In genomic region chr13:39957868-39958676, GRCh38 we compare ENCODE assay signal across 14 cellular contexts.
DNase-seq lines count a peak whose midpoint lies in the region; ATAC-seq and TF ChIP-seq lines count a peak whose summit lies in the region.
"Had no signal": no experiment of that assay in that cellular context is flagged by ENCODE, and none has a peak within 500 bp of the region (broad histone marks: within the 10 kb centered on the region; RNA-seq: fewer than 3 reads in every experiment).

No MANE protein-coding gene starts in this region.

- H4K20me1 ChIP-seq in Loucy (ENCODE audit: insufficient read depth, low read length, poor library complexity, severe bottlenecking): no peaks in the 10 kb centered on the region
- H4K20me1 ChIP-seq: BLaER1 treated with 17β-estradiol and CSF1 and Interleukin-3, amounts not matched to agents 10 nM and 100 nM had no signal

- H3F3A ChIP-seq in Loucy (ENCODE audit: low read depth): no peaks in the 10 kb centered on the region

- peak; percentile 8 for DNase-seq in DMS79 treated with DMSO at 0.1 percent for 48 hours (lab: John Stamatoyannopoulos, UW)
- no peak for DNase-seq in DMS79 (lab: John Stamatoyannopoulos, UW)
- DNase-seq in activated T-helper 1 cell treated with anti-CD3 and anti-CD28 coated beads, Interleukin-12 subunit alpha, Interleukin-12 subunit beta, Interleukin-2, Interleukin-4 antibody, amounts not matched to agents 30 ng/mL and 10 ng/mL and 1 ng/mL, durations not matched to agents 14 hours and 24 hours and 36 hours (ENCODE audit: low spot score): no peak
- DNase-seq in memory B cell (ENCODE audit: low spot score in 2 of 2): no peak
- DNase-seq in superior temporal gyrus (ENCODE audit: extremely low spot score): no peak
- no peak for DNase-seq in stimulated activated CD4-positive, alpha-beta T cell treated with anti-CD3 and anti-CD28 coated beads, Interleukin-4, amount 100 ng/mL, for 4 hours
- DNase-seq: adrenal gland, hypothalamus, NCI-H1694, NCI-H446 treated with DMSO at 0.1 percent for 48 hours had no signal

- no peaks in the 10 kb centered on the region for H3K9me2 ChIP-seq in Loucy (replicated peaks; ENCODE audit: low read depth, low read length)

- H3K9me3 Mint-ChIP-seq in activated T-helper 1 cell treated with anti-CD3 and anti-CD28 coated beads, Interleukin-12 subunit alpha, Interleukin-12 subunit beta, Interleukin-2, Interleukin-4 antibody, amounts not matched to agents 30 ng/mL and 10 ng/mL and 1 ng/mL, durations not matched to agents 14 hours and 24 hours and 36 hours: no peaks in the 10 kb centered on the region
- no peaks in the 10 kb centered on the region for H3K9me3 Mint-ChIP-seq in memory B cell

- H3K27ac Mint-ChIP-seq in activated T-helper 1 cell treated with anti-CD3 and anti-CD28 coated beads, Interleukin-12 subunit alpha, Interleukin-12 subunit beta, Interleukin-2, Interleukin-4 antibody, amounts not matched to agents 30 ng/mL and 10 ng/mL and 1 ng/mL, durations not matched to agents 14 hours and 24 hours and 36 hours: peak overlapping the region; percentile 46
- no peak overlapping the region for H3K27ac Mint-ChIP-seq in memory B cell

- H3K4me3 ChIP-seq in Loucy (ENCODE audit: low read length, poor library complexity, severe bottlenecking): peak overlapping the region; percentile 37
- H3K4me3 ChIP-seq: BLaER1 treated with 17β-estradiol and CSF1 and Interleukin-3, amounts not matched to agents 10 nM and 100 nM; SK-N-MC had no signal

- peaks cover 7% of the 10 kb centered on the region for H3K4me1 ChIP-seq in Loucy (ENCODE audit: insufficient read depth, low read length, poor library complexity, severe bottlenecking)
- H3K4me1 ChIP-seq: adrenal gland had no signal

- no peak overlapping the region for H3K9ac ChIP-seq in Loucy (ENCODE audit: low read depth, low read length, poor library complexity, severe bottlenecking)
- H3K9ac ChIP-seq: BLaER1 treated with 17β-estradiol and CSF1 and Interleukin-3, amounts not matched to agents 10 nM and 100 nM had no signal

- TF ChIP-seq CTCF in Loucy (conservative IDR thresholded peaks at IDR 0.05; ENCODE audit: low read length): no peak

- H3K27me3 Mint-ChIP-seq in activated T-helper 1 cell treated with anti-CD3 and anti-CD28 coated beads, Interleukin-12 subunit alpha, Interleukin-12 subunit beta, Interleukin-2, Interleukin-4 antibody, amounts not matched to agents 30 ng/mL and 10 ng/mL and 1 ng/mL, durations not matched to agents 14 hours and 24 hours and 36 hours (ENCODE audit: insufficient read depth): peaks cover 5% of the 10 kb centered on the region
- no peaks in the 10 kb centered on the region for H3K27me3 Mint-ChIP-seq in memory B cell

- peak overlapping the region; percentile 60 for H3K4me2 ChIP-seq in Loucy (ENCODE audit: low read depth, low read length, poor library complexity, severe bottlenecking)

- H3K36me3 Mint-ChIP-seq in activated T-helper 1 cell treated with anti-CD3 and anti-CD28 coated beads, Interleukin-12 subunit alpha, Interleukin-12 subunit beta, Interleukin-2, Interleukin-4 antibody, amounts not matched to agents 30 ng/mL and 10 ng/mL and 1 ng/mL, durations not matched to agents 14 hours and 24 hours and 36 hours (ENCODE audit: low read depth): peaks cover 4% of the 10 kb centered on the region
- no peaks in the 10 kb centered on the region for H3K36me3 Mint-ChIP-seq in memory B cell

- H3K36me3 ChIP-seq in Loucy (ENCODE audit: insufficient read depth, low read length): no peaks in the 10 kb centered on the region
- H3K36me3 ChIP-seq: adrenal gland; BLaER1 treated with 17β-estradiol and CSF1 and Interleukin-3, amounts not matched to agents 10 nM and 100 nM had no signal

- no peaks in the 10 kb centered on the region for H3K27me3 ChIP-seq in Loucy (ENCODE audit: insufficient read depth, low read length, poor library complexity, severe bottlenecking)
- H3K27me3 ChIP-seq: adrenal gland; BLaER1 treated with 17β-estradiol and CSF1 and Interleukin-3, amounts not matched to agents 10 nM and 100 nM had no signal

- ATAC-seq in memory B cell (ENCODE audit: low read depth): peak; percentile 43
- no peak for ATAC-seq in GM18873 (IDR thresholded peaks at IDR 0.05; ENCODE audit: low FRiP score, unreplicated experiment)

- intact Hi-C loops in activated T-helper 1 cell treated with anti-CD3 and anti-CD28 coated beads, Interleukin-12 subunit alpha, Interleukin-12 subunit beta, Interleukin-2, Interleukin-4 antibody, amounts not matched to agents 30 ng/mL and 10 ng/mL and 1 ng/mL, durations not matched to agents 14 hours and 24 hours and 36 hours (cut with micrococcal nuclease): loop anchor here (5.0 kb wide), 1 partner anchor 181 kb away; no protein-coding TSS in a partner anchor

- peak overlapping the region; percentile 70 for H3K4me3 Mint-ChIP-seq in activated T-helper 1 cell treated with anti-CD3 and anti-CD28 coated beads, Interleukin-12 subunit alpha, Interleukin-12 subunit beta, Interleukin-2, Interleukin-4 antibody, amounts not matched to agents 30 ng/mL and 10 ng/mL and 1 ng/mL, durations not matched to agents 14 hours and 24 hours and 36 hours
- H3K4me3 Mint-ChIP-seq in memory B cell: peak overlapping the region; percentile 27

- peak overlapping the region; percentile 71 for H2AFZ ChIP-seq in Loucy (ENCODE audit: low read length)

- no peaks in the 10 kb centered on the region for H3K9me3 ChIP-seq in Loucy (ENCODE audit: insufficient read depth, low read depth, low read length)
- H3K9me3 ChIP-seq: adrenal gland; BLaER1 treated with 17β-estradiol and CSF1 and Interleukin-3, amounts not matched to agents 10 nM and 100 nM had no signal

- no peaks in the 10 kb centered on the region for H3K79me2 ChIP-seq in Loucy (ENCODE audit: insufficient read depth, low read length)

- H3K4me1 Mint-ChIP-seq in activated T-helper 1 cell treated with anti-CD3 and anti-CD28 coated beads, Interleukin-12 subunit alpha, Interleukin-12 subunit beta, Interleukin-2, Interleukin-4 antibody, amounts not matched to agents 30 ng/mL and 10 ng/mL and 1 ng/mL, durations not matched to agents 14 hours and 24 hours and 36 hours (ENCODE audit: low read depth): peaks cover 32% of the 10 kb centered on the region
- peaks cover 15% of the 10 kb centered on the region for H3K4me1 Mint-ChIP-seq in memory B cell
